In the genomic region with DNA sequence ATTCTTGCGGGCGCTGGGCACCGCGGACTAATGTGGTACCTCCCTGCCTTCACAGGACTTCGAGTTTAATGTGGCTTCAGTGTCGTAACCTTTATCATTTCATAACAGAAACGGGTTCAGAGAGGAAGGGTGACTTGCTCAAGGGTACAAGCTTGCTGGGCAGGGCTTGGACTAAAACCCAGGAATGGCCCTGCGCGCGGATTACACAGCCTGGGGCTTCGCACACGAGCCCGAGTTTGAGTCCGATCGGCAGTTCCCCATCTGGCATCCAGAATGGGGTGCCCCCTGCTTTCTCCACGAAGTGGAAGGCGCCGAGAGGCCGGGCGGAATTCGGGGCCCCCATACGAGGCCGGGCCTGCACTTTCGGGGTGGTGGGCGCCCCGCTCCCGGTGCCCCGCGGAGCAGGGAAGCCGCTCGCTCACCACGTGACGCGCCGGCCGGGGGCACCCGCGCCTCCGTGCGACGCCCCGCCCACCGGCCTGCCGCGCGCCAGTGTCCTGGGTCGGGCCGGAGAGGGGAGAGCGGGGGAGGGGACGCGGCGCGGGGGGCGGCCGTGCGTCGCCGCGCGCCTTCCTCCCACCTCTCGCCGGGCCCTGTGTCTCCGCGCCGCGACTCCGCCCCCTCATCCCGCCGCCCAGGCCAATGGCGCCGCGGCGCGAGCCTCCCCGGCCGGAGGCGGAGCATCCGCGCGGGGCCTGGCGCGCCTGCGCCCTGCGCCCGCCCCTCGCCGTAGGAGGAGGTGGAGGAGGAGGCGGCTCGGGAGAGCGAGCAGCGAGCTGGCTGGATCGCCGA, we compare ENCODE assay signal across 1 cellular context.
TF ChIP-seq lines count a peak whose summit lies in the region.

SET (plus strand) TSS at position 722 of the 792 bp plus-strand sequence. CDS start 361 bp downstream, outside the sequence.

TF ChIP-seq in H1, 55 proteins besides CTCF, POLR2A, EP300 and RAD21 (continues in another document):
- TF ChIP-seq MAX (IDR thresholded peaks at IDR 0.05) (peak; percentile 63), EGR1 (IDR thresholded peaks at IDR 0.05; ENCODE audit: borderline replicate concordance, low read depth, low read length) (peak; percentile 49; the same call in 1 of the 2 replicates), MAFK (IDR thresholded peaks at IDR 0.05; ENCODE audit: low read depth, low read length) (no peak), CHD2 (IDR thresholded peaks at IDR 0.05; ENCODE audit: low read length) (no peak), JUND (IDR thresholded peaks at IDR 0.05; ENCODE audit: low read length) (peak; percentile 2; the same call in 1 of the 2 replicates), GTF2F1 (IDR thresholded peaks at IDR 0.05; ENCODE audit: borderline replicate concordance, low read depth, low read length) (0 out of 2 replicates have a peak, but pooled peaks have one; percentile 5), KDM1A (IDR thresholded peaks at IDR 0.05; ENCODE audit: borderline replicate concordance, low read length) (no peak), CTBP2 (IDR thresholded peaks at IDR 0.05; ENCODE audit: borderline replicate concordance, insufficient read depth, insufficient read length, low read length) (no peak), ATF3 (IDR thresholded peaks at IDR 0.05; ENCODE audit: insufficient read depth, low read depth, low read length) (no peak), TCF12 (IDR thresholded peaks at IDR 0.05; ENCODE audit: low read depth, low read length) (0 out of 2 replicates have a peak, but pooled peaks have one; percentile 3), CEBPB (IDR thresholded peaks at IDR 0.05; ENCODE audit: low read depth, low read length) (no peak), SRF (IDR thresholded peaks at IDR 0.05; ENCODE audit: low read depth, low read length) (no peak), CHD1 (IDR thresholded peaks at IDR 0.05; ENCODE audit: low read depth, low read length) (no peak), SIX5 (IDR thresholded peaks at IDR 0.05; ENCODE audit: low read depth, low read length) (no peak), KDM5A (IDR thresholded peaks at IDR 0.05; ENCODE audit: low read length) (no peak), JUN (IDR thresholded peaks at IDR 0.05; ENCODE audit: low read depth, low read length) (no peak), RBBP5 (IDR thresholded peaks at IDR 0.05; ENCODE audit: borderline replicate concordance, low read depth, low read length) (0 out of 2 replicates have a peak, but pooled peaks have one; percentile 60), NRF1 (IDR thresholded peaks at IDR 0.05; ENCODE audit: low read depth, low read length) (peak; percentile 41), SIN3A (conservative IDR thresholded peaks at IDR 0.05 in 1 of 2, IDR thresholded peaks at IDR 0.05 in 1 of 2; ENCODE audit: low read depth in 1 of 2, low read length in 2 of 2) (no peak; a peak in 1 of 4 replicates), E2F6 (IDR thresholded peaks at IDR 0.05) (peak; percentile 49; the same call in 1 of the 2 replicates), POLR2AphosphoS5 (IDR thresholded peaks at IDR 0.05; ENCODE audit: low read depth, low read length) (peak; percentile 88), RFX5 (IDR thresholded peaks at IDR 0.05; ENCODE audit: borderline replicate concordance, low read depth, low read length) (no peak), TAF1 (IDR thresholded peaks at IDR 0.05; ENCODE audit: low read depth, low read length) (peak; percentile 81), ATF2 (IDR thresholded peaks at IDR 0.05; ENCODE audit: low read length) (no peak), SP4 (IDR thresholded peaks at IDR 0.05; ENCODE audit: low read length) (no peak), ZNF274 (IDR thresholded peaks at IDR 0.05; ENCODE audit: borderline replicate concordance, extremely low read depth, low read length) (no peak), RXRA (IDR thresholded peaks at IDR 0.05; ENCODE audit: insufficient read depth, low read depth, low read length) (no peak), HDAC2 (IDR thresholded peaks at IDR 0.05; ENCODE audit: borderline replicate concordance in 1 of 2, low read depth in 2 of 2, low read length in 2 of 2) (no peak), POU5F1 (IDR thresholded peaks at IDR 0.05; ENCODE audit: low read depth, low read length) (no peak), CBX8 (IDR thresholded peaks at IDR 0.05; ENCODE audit: borderline replicate concordance, low read depth, low read length) (no peak), SP2 (IDR thresholded peaks at IDR 0.05; ENCODE audit: low read length) (no peak), NANOG (IDR thresholded peaks at IDR 0.05; ENCODE audit: insufficient read depth, low read depth, low read length, poor library complexity, severe bottlenecking) (no peak), FOSL1 (IDR thresholded peaks at IDR 0.05; ENCODE audit: insufficient read depth, low read depth, low read length) (0 out of 2 replicates have a peak, but pooled peaks have one; percentile 24), SIRT6 (IDR thresholded peaks at IDR 0.05; ENCODE audit: low read length) (no peak), EZH2 (IDR thresholded peaks at IDR 0.05; ENCODE audit: low read depth, low read length, severe bottlenecking) (no peak), GABPA (IDR thresholded peaks at IDR 0.05; ENCODE audit: borderline replicate concordance, insufficient read depth, low read length) (no peak), BRCA1 (IDR thresholded peaks at IDR 0.05; ENCODE audit: low read depth, low read length) (no peak), SUZ12 (IDR thresholded peaks at IDR 0.05; ENCODE audit: low read length) (no peak), TEAD4 (IDR thresholded peaks at IDR 0.05; ENCODE audit: low read depth, low read length) (no peak), BCL11A (IDR thresholded peaks at IDR 0.05; ENCODE audit: low read depth in 2 of 2, low read length in 2 of 2) (no peak), PHF8 (conservative IDR thresholded peaks at IDR 0.05; ENCODE audit: low read depth, low read length) (peak; percentile 1; the same call in 1 of the 2 replicates), CBX5 (IDR thresholded peaks at IDR 0.05; ENCODE audit: low read depth, low read length) (no peak), SP1 (IDR thresholded peaks at IDR 0.05; ENCODE audit: low read depth, low read length) (no peak), HDAC6 (IDR thresholded peaks at IDR 0.05; ENCODE audit: low read depth, low read length) (no peak), YY1 (IDR thresholded peaks at IDR 0.05; ENCODE audit: low read depth, low read length) (no peak; the same call in 1 of the 2 replicates), SAP30 (IDR thresholded peaks at IDR 0.05; ENCODE audit: insufficient read depth, insufficient replicate concordance, low read length) (no peak), ASH2L (IDR thresholded peaks at IDR 0.05; ENCODE audit: low read length) (peak; percentile 73), TBP (IDR thresholded peaks at IDR 0.05; ENCODE audit: low read depth, low read length) (peak; percentile 49; the same call in 1 of the 2 replicates), CREB1 (IDR thresholded peaks at IDR 0.05) (peak; percentile 33; the same call in 1 of the 2 replicates), TAF7 (optimal IDR thresholded peaks at IDR 0.05; ENCODE audit: borderline replicate concordance, low read depth, low read length) (no peak), BACH1 (IDR thresholded peaks at IDR 0.05; ENCODE audit: low read length) (no peak), KDM4A (IDR thresholded peaks at IDR 0.05; ENCODE audit: low read depth, low read length, severe bottlenecking) (peak; percentile 22)
- TF ChIP-seq, protein P1, sequence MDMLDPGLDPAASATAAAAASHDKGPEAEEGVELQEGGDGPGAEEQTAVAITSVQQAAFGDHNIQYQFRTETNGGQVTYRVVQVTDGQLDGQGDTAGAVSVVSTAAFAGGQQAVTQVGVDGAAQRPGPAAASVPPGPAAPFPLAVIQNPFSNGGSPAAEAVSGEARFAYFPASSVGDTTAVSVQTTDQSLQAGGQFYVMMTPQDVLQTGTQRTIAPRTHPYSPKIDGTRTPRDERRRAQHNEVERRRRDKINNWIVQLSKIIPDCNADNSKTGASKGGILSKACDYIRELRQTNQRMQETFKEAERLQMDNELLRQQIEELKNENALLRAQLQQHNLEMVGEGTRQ (IDR thresholded peaks at IDR 0.05; ENCODE audit: low read length): peak; percentile 85
- TF ChIP-seq, protein P2, sequence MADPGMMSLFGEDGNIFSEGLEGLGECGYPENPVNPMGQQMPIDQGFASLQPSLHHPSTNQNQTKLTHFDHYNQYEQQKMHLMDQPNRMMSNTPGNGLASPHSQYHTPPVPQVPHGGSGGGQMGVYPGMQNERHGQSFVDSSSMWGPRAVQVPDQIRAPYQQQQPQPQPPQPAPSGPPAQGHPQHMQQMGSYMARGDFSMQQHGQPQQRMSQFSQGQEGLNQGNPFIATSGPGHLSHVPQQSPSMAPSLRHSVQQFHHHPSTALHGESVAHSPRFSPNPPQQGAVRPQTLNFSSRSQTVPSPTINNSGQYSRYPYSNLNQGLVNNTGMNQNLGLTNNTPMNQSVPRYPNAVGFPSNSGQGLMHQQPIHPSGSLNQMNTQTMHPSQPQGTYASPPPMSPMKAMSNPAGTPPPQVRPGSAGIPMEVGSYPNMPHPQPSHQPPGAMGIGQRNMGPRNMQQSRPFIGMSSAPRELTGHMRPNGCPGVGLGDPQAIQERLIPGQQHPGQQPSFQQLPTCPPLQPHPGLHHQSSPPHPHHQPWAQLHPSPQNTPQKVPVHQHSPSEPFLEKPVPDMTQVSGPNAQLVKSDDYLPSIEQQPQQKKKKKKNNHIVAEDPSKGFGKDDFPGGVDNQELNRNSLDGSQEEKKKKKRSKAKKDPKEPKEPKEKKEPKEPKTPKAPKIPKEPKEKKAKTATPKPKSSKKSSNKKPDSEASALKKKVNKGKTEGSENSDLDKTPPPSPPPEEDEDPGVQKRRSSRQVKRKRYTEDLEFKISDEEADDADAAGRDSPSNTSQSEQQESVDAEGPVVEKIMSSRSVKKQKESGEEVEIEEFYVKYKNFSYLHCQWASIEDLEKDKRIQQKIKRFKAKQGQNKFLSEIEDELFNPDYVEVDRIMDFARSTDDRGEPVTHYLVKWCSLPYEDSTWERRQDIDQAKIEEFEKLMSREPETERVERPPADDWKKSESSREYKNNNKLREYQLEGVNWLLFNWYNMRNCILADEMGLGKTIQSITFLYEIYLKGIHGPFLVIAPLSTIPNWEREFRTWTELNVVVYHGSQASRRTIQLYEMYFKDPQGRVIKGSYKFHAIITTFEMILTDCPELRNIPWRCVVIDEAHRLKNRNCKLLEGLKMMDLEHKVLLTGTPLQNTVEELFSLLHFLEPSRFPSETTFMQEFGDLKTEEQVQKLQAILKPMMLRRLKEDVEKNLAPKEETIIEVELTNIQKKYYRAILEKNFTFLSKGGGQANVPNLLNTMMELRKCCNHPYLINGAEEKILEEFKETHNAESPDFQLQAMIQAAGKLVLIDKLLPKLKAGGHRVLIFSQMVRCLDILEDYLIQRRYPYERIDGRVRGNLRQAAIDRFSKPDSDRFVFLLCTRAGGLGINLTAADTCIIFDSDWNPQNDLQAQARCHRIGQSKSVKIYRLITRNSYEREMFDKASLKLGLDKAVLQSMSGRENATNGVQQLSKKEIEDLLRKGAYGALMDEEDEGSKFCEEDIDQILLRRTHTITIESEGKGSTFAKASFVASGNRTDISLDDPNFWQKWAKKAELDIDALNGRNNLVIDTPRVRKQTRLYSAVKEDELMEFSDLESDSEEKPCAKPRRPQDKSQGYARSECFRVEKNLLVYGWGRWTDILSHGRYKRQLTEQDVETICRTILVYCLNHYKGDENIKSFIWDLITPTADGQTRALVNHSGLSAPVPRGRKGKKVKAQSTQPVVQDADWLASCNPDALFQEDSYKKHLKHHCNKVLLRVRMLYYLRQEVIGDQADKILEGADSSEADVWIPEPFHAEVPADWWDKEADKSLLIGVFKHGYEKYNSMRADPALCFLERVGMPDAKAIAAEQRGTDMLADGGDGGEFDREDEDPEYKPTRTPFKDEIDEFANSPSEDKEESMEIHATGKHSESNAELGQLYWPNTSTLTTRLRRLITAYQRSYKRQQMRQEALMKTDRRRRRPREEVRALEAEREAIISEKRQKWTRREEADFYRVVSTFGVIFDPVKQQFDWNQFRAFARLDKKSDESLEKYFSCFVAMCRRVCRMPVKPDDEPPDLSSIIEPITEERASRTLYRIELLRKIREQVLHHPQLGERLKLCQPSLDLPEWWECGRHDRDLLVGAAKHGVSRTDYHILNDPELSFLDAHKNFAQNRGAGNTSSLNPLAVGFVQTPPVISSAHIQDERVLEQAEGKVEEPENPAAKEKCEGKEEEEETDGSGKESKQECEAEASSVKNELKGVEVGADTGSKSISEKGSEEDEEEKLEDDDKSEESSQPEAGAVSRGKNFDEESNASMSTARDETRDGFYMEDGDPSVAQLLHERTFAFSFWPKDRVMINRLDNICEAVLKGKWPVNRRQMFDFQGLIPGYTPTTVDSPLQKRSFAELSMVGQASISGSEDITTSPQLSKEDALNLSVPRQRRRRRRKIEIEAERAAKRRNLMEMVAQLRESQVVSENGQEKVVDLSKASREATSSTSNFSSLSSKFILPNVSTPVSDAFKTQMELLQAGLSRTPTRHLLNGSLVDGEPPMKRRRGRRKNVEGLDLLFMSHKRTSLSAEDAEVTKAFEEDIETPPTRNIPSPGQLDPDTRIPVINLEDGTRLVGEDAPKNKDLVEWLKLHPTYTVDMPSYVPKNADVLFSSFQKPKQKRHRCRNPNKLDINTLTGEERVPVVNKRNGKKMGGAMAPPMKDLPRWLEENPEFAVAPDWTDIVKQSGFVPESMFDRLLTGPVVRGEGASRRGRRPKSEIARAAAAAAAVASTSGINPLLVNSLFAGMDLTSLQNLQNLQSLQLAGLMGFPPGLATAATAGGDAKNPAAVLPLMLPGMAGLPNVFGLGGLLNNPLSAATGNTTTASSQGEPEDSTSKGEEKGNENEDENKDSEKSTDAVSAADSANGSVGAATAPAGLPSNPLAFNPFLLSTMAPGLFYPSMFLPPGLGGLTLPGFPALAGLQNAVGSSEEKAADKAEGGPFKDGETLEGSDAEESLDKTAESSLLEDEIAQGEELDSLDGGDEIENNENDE (IDR thresholded peaks at IDR 0.05; ENCODE audit: insufficient replicate concordance, low read length): no peak
